Comparison of ENCODE assay signal across 19 cellular contexts in genomic region chr9:101572316-101572715, GRCh38. TPM values are rescaled to one million over a fixed set of nuclear protein-coding genes. Genes with fewer than 3 reads are reported as not detected.
DNase-seq lines count a peak whose midpoint lies in the region; ATAC-seq and TF ChIP-seq lines count a peak whose summit lies in the region.
"Had no signal": no experiment of that assay in that cellular context is flagged by ENCODE, and none has a peak within 500 bp of the region (broad histone marks: within the 10 kb centered on the region; RNA-seq: fewer than 3 reads in every experiment).

No MANE protein-coding gene starts in this region.

- H3K27me3 Mint-ChIP-seq in activated CD4-positive, alpha-beta memory T cell treated with anti-CD3 and anti-CD28 coated beads for 36 hours = no peaks in the 10 kb centered on the region
- H3K27me3 Mint-ChIP-seq in activated CD4-positive, alpha-beta memory T cell treated with anti-CD3 and anti-CD28 coated beads, Interleukin-2, amount 10 ng/mL, durations not matched to agents 7 days and 5 days = no peaks in the 10 kb centered on the region
- no peaks in the 10 kb centered on the region for H3K27me3 Mint-ChIP-seq in CD4-positive, alpha-beta T cell
- no peaks in the 10 kb centered on the region for H3K27me3 Mint-ChIP-seq in WTC11 (ENCODE audit: low read depth)

- H3K4me3 Mint-ChIP-seq in activated CD4-positive, alpha-beta memory T cell treated with anti-CD3 and anti-CD28 coated beads for 36 hours = no peak overlapping the region
- no peak overlapping the region for H3K4me3 Mint-ChIP-seq in activated CD4-positive, alpha-beta memory T cell treated with anti-CD3 and anti-CD28 coated beads, Interleukin-2, amount 10 ng/mL, durations not matched to agents 7 days and 5 days
- peak overlapping the region; percentile 40 for H3K4me3 Mint-ChIP-seq in CD4-positive, alpha-beta T cell
- H3K4me3 Mint-ChIP-seq in WTC11 = no peak overlapping the region

- no peak overlapping the region for H2AFZ ChIP-seq in Karpas-422 (ENCODE audit: low read length)
- H2AFZ ChIP-seq: PC-9 had no signal

- no peaks in the 10 kb centered on the region for H4K20me1 ChIP-seq in Karpas-422 (ENCODE audit: insufficient read depth, low read depth, low read length)

- POLR2A ChIA-PET in activated CD4-positive, alpha-beta memory T cell treated with anti-CD3 and anti-CD28 coated beads for 36 hours (lab: Charles Lee) = no interaction called here
- POLR2A ChIA-PET in activated CD4-positive, alpha-beta memory T cell treated with anti-CD3 and anti-CD28 coated beads, Interleukin-2, amount 10 ng/mL, durations not matched to agents 7 days and 5 days (lab: Charles Lee) = interaction anchor here (0.9 kb wide), 1 partner anchor 14 kb away, joined by 3 read pairs; no protein-coding TSS in a partner anchor
- POLR2A ChIA-PET in CD4-positive, alpha-beta T cell (lab: Charles Lee) = interaction anchor here (1.6 to 2.6 kb wide), 4 partner anchors 30 to 174 kb away, joined by 4 to 13 read pairs (median 6); partner anchors contain the start of genes MRPL50, RNF20 and ZNF189
- POLR2A ChIA-PET in WTC11 (lab: Charles Lee) (no interaction called here), RWPE1 (lab: Yijun Ruan, JAX; ENCODE audit: low non-redundant PET) (no interaction called here)

- no peak overlapping the region for H2AK5ac ChIP-seq in mesendoderm (ENCODE audit: low read length)

- H3K36me3 Mint-ChIP-seq in activated CD4-positive, alpha-beta memory T cell treated with anti-CD3 and anti-CD28 coated beads for 36 hours = peaks cover 9% of the 10 kb centered on the region
- H3K36me3 Mint-ChIP-seq in activated CD4-positive, alpha-beta memory T cell treated with anti-CD3 and anti-CD28 coated beads, Interleukin-2, amount 10 ng/mL, durations not matched to agents 7 days and 5 days (ENCODE audit: low read depth) = peaks cover 15% of the 10 kb centered on the region
- H3K36me3 Mint-ChIP-seq in CD4-positive, alpha-beta T cell (ENCODE audit: low read depth) = peaks cover 3% of the 10 kb centered on the region
- peaks cover 5% of the 10 kb centered on the region; the same call in 1 of the 2 replicates for H3K36me3 Mint-ChIP-seq in WTC11

- no peak overlapping the region for H2BK120ac ChIP-seq in mesendoderm (ENCODE audit: low read depth, low read length)

- CTCF ChIA-PET in activated CD4-positive, alpha-beta memory T cell treated with anti-CD3 and anti-CD28 coated beads for 36 hours (lab: Charles Lee) = no interaction called here
- CTCF ChIA-PET in activated CD4-positive, alpha-beta memory T cell treated with anti-CD3 and anti-CD28 coated beads, Interleukin-2, amount 10 ng/mL, durations not matched to agents 7 days and 5 days (lab: Charles Lee) = no interaction called here
- CTCF ChIA-PET in CD4-positive, alpha-beta T cell (lab: Charles Lee) = no interaction called here
- CTCF ChIA-PET in WTC11 (lab: Charles Lee) (interaction anchor here (2.1 to 2.8 kb wide), 3 partner anchors 23 to 123 kb away, joined by 9 to 11 read pairs (median 10); no protein-coding TSS in a partner anchor), RWPE1 (lab: Yijun Ruan, JAX) (interaction anchor here (0.7 kb wide), 1 partner anchor 37 kb away, joined by 3 read pairs; no protein-coding TSS in a partner anchor)

- WGBS in mesendoderm (ENCODE audit: extremely low coverage, insufficient coverage, low lambda C conversion rate) = no CpG with 5 or more reads among the region's 2 CpGs

- H3K4me2 ChIP-seq in mesendoderm (ENCODE audit: low read length) = no peak overlapping the region
- H3K4me2 ChIP-seq in Karpas-422 (ENCODE audit: low read depth, low read length, poor library complexity, severe bottlenecking) = no peak overlapping the region
- H3K4me2 ChIP-seq: PC-9 had no signal

- H3K4me1 ChIP-seq in mesendoderm (ENCODE audit: control insufficient read depth, low read depth, low read length) (peaks cover 15% of the 10 kb centered on the region), Karpas-422 (ENCODE audit: low read length) (no peaks in the 10 kb centered on the region)

- TF ChIP-seq CTCF in CD4-positive, alpha-beta T cell (IDR thresholded peaks at IDR 0.05) = no peak
- TF ChIP-seq CTCF in WTC11 (IDR thresholded peaks at IDR 0.05) = no peak
- TF ChIP-seq CTCF in RWPE1 (conservative IDR thresholded peaks at IDR 0.05; ENCODE audit: low read depth) = no peak

- no peak overlapping the region for H4K8ac ChIP-seq in mesendoderm (ENCODE audit: low read depth, low read length)

- no peak for DNase-seq in activated CD4-positive, alpha-beta memory T cell treated with anti-CD3 and anti-CD28 coated beads for 36 hours
- no peak for DNase-seq in activated CD4-positive, alpha-beta memory T cell treated with anti-CD3 and anti-CD28 coated beads, Interleukin-2, amount 10 ng/mL, durations not matched to agents 7 days and 5 days
- no peak for DNase-seq in CD4-positive, alpha-beta T cell
- DNase-seq in WTC11 (ENCODE audit: low spot score) (no peak), mesendoderm (peak; percentile 46), RWPE1 (ENCODE audit: low spot score) (no peak), Karpas-422 (no peak)
- DNase-seq: C1 segment of cervical spinal cord, Caco-2, DMS153, EL, GOT3, KBM-7, NCI-H1436, NCI-H2081, NCI-H510A, NCI-H82, PC-9 had no signal

- H3K9me3 Mint-ChIP-seq in activated CD4-positive, alpha-beta memory T cell treated with anti-CD3 and anti-CD28 coated beads for 36 hours = no peaks in the 10 kb centered on the region
- no peaks in the 10 kb centered on the region for H3K9me3 Mint-ChIP-seq in activated CD4-positive, alpha-beta memory T cell treated with anti-CD3 and anti-CD28 coated beads, Interleukin-2, amount 10 ng/mL, durations not matched to agents 7 days and 5 days
- no peaks in the 10 kb centered on the region for H3K9me3 Mint-ChIP-seq in CD4-positive, alpha-beta T cell
- no peaks in the 10 kb centered on the region for H3K9me3 Mint-ChIP-seq in WTC11

- H3K4me1 Mint-ChIP-seq in activated CD4-positive, alpha-beta memory T cell treated with anti-CD3 and anti-CD28 coated beads for 36 hours (ENCODE audit: low read depth) = peaks cover 78% of the 10 kb centered on the region
- H3K4me1 Mint-ChIP-seq in activated CD4-positive, alpha-beta memory T cell treated with anti-CD3 and anti-CD28 coated beads, Interleukin-2, amount 10 ng/mL, durations not matched to agents 7 days and 5 days = peaks cover 15% of the 10 kb centered on the region
- peaks cover 83% of the 10 kb centered on the region for H3K4me1 Mint-ChIP-seq in CD4-positive, alpha-beta T cell (ENCODE audit: low read depth)
- peaks cover 36% of the 10 kb centered on the region for H3K4me1 Mint-ChIP-seq in WTC11

- H3K56ac ChIP-seq in mesendoderm (ENCODE audit: low read length) = no peak overlapping the region

- H3K9me2 ChIP-seq in Karpas-422 (replicated peaks; ENCODE audit: insufficient read depth, low read length) = no peaks in the 10 kb centered on the region

- intact Hi-C loops in activated CD4-positive, alpha-beta memory T cell treated with anti-CD3 and anti-CD28 coated beads for 36 hours (cut with micrococcal nuclease) = loop anchor here (1.0 kb wide), 1 partner anchor 39 kb away; the partner anchor contains the start of gene RNF20
- intact Hi-C loops in CD4-positive, alpha-beta T cell (cut with DNase I, micrococcal nuclease) = no loop called here

- no peak overlapping the region for H3K18ac ChIP-seq in mesendoderm (ENCODE audit: low read length)

- no peaks in the 10 kb centered on the region for H3K79me2 ChIP-seq in mesendoderm (ENCODE audit: control insufficient read depth, insufficient read depth, low read length)
- no peaks in the 10 kb centered on the region for H3K79me2 ChIP-seq in Karpas-422 (ENCODE audit: low read length)

- no peak overlapping the region for H2BK15ac ChIP-seq in mesendoderm (replicated peaks; ENCODE audit: low read depth)

- no peak overlapping the region for H3K9ac ChIP-seq in mesendoderm (ENCODE audit: low read length)
- H3K9ac ChIP-seq in Karpas-422 (ENCODE audit: low read length) = no peak overlapping the region

- no peaks in the 10 kb centered on the region for H3K79me1 ChIP-seq in mesendoderm (ENCODE audit: low read length)

- no peaks in the 10 kb centered on the region for H3K27me3 ChIP-seq in CD4-positive, alpha-beta T cell (ENCODE audit: control insufficient read depth, insufficient read depth, low read length)
- H3K27me3 ChIP-seq in mesendoderm (ENCODE audit: insufficient read depth, low read length, poor library complexity) (no peaks in the 10 kb centered on the region), Karpas-422 (ENCODE audit: low read length) (no peaks in the 10 kb centered on the region)

- no peak overlapping the region for H3K4me3 ChIP-seq in mesendoderm (ENCODE audit: low read length)
- no peak overlapping the region for H3K4me3 ChIP-seq in Karpas-422 (ENCODE audit: low read length)
- H3K4me3 ChIP-seq: PC-9 had no signal

- peak overlapping the region; percentile 65 for H3K27ac ChIP-seq in CD4-positive, alpha-beta T cell (ENCODE audit: low read depth, low read length)
- no peak overlapping the region for H3K27ac ChIP-seq in mesendoderm (ENCODE audit: low read depth, low read length)
- no peak overlapping the region for H3K27ac ChIP-seq in RWPE1
- no peak overlapping the region for H3K27ac ChIP-seq in Karpas-422 (ENCODE audit: low read length)
- H3K27ac ChIP-seq: PC-9 had no signal

- no peak for ATAC-seq in CD4-positive, alpha-beta T cell (ENCODE audit: poor library complexity)
- peak; percentile 67 for ATAC-seq in WTC11
- ATAC-seq in HG03520 (IDR thresholded peaks at IDR 0.05; ENCODE audit: unreplicated experiment) = no peak

- H4K5ac ChIP-seq in mesendoderm (ENCODE audit: low read length) = no peak overlapping the region

- H3K36me3 ChIP-seq in mesendoderm (ENCODE audit: control insufficient read depth, insufficient read depth, low read length) (no peaks in the 10 kb centered on the region), Karpas-422 (ENCODE audit: insufficient read depth, low read length) (peaks cover 5% of the 10 kb centered on the region; the same call in 1 of the 2 replicates)

- peak overlapping the region; percentile 53 for H3K27ac Mint-ChIP-seq in activated CD4-positive, alpha-beta memory T cell treated with anti-CD3 and anti-CD28 coated beads for 36 hours
- no peak overlapping the region for H3K27ac Mint-ChIP-seq in activated CD4-positive, alpha-beta memory T cell treated with anti-CD3 and anti-CD28 coated beads, Interleukin-2, amount 10 ng/mL, durations not matched to agents 7 days and 5 days
- H3K27ac Mint-ChIP-seq in CD4-positive, alpha-beta T cell = peak overlapping the region; percentile 91
- H3K27ac Mint-ChIP-seq in WTC11 = peak overlapping the region; percentile 43

- no peak overlapping the region for H3K4ac ChIP-seq in mesendoderm (ENCODE audit: low read depth, low read length)

- no peaks in the 10 kb centered on the region for H3K9me3 ChIP-seq in CD4-positive, alpha-beta T cell (ENCODE audit: control insufficient read depth, low read length)
- H3K9me3 ChIP-seq in Karpas-422 (ENCODE audit: low read length) = no peaks in the 10 kb centered on the region
- H3K9me3 ChIP-seq: Caco-2 had no signal

- no peak overlapping the region for H3K23ac ChIP-seq in mesendoderm (ENCODE audit: low read length)

- no peak overlapping the region for H2BK5ac ChIP-seq in mesendoderm (ENCODE audit: low read length)

RNA-seq across cellular contexts. Expression of gene PPP3R2, which starts 22.5 kb away (rescaled TPM):
- not detected for total RNA-seq in activated CD4-positive, alpha-beta memory T cell treated with anti-CD3 and anti-CD28 coated beads for 36 hours
- total RNA-seq in activated CD4-positive, alpha-beta memory T cell treated with anti-CD3 and anti-CD28 coated beads, Interleukin-2, amount 10 ng/mL, durations not matched to agents 7 days and 5 days = not detected
- total RNA-seq in CD4-positive, alpha-beta T cell = not detected
- total RNA-seq in WTC11 (2021) = not detected in 3 replicates
- polyA plus RNA-seq in mesendoderm (2013, experiment 1 of 2) = not detected
- polyA plus RNA-seq in mesendoderm (2013, experiment 2 of 2) = not detected
- not detected in 2 replicates for total RNA-seq in Karpas-422 (2014; rRNA removed; shearing (Covaris generic); ENCODE audit: low replicate concordance)
- total RNA-seq: Caco-2, PC-9 had no signal

RNA-seq across cellular contexts. Expression of gene RNF20, which starts 38.7 kb away (rescaled TPM):
- 10 to 100 TPM; 36.1 to 37.5 TPM for total RNA-seq in activated CD4-positive, alpha-beta memory T cell treated with anti-CD3 and anti-CD28 coated beads for 36 hours
- total RNA-seq in activated CD4-positive, alpha-beta memory T cell treated with anti-CD3 and anti-CD28 coated beads, Interleukin-2, amount 10 ng/mL, durations not matched to agents 7 days and 5 days = 10 to 100 TPM; 43.1 to 43.3 TPM
- total RNA-seq in CD4-positive, alpha-beta T cell = 10 to 100 TPM; 26.9 to 27.6 TPM
- 46.5 to 52.6 TPM (median 51.8 TPM) in 3 replicates for total RNA-seq in WTC11 (2021)
- 45.3 TPM for polyA plus RNA-seq in mesendoderm (2013, experiment 1 of 2)
- 47.8 TPM for polyA plus RNA-seq in mesendoderm (2013, experiment 2 of 2)
- total RNA-seq in Karpas-422 (2014; rRNA removed; shearing (Covaris generic); ENCODE audit: low replicate concordance) = 12.0 and 17.7 TPM in 2 replicates

Comparison
In these comparisons a context has a peak if more than half of its experiments do, and no peak if none do; other contexts are left out.
1. POLR2A ChIA-PET loops: an anchor here in activated CD4-positive, alpha-beta memory T cell treated with anti-CD3 and anti-CD28 coated beads, Interleukin-2, amount 10 ng/mL, durations not matched to agents 7 days and 5 days (0.9 kb wide) and CD4-positive, alpha-beta T cell (1.6 to 2.6 kb wide); none called in activated CD4-positive, alpha-beta memory T cell treated with anti-CD3 and anti-CD28 coated beads for 36 hours, WTC11 and RWPE1.
2. CTCF ChIA-PET loops: an anchor here in WTC11 (2.1 to 2.8 kb wide) and RWPE1 (0.7 kb wide); none called in activated CD4-positive, alpha-beta memory T cell treated with anti-CD3 and anti-CD28 coated beads for 36 hours, activated CD4-positive, alpha-beta memory T cell treated with anti-CD3 and anti-CD28 coated beads, Interleukin-2, amount 10 ng/mL, durations not matched to agents 7 days and 5 days and CD4-positive, alpha-beta T cell.